10 cellular contexts compared by ENCODE assay signal in the genomic region with DNA sequence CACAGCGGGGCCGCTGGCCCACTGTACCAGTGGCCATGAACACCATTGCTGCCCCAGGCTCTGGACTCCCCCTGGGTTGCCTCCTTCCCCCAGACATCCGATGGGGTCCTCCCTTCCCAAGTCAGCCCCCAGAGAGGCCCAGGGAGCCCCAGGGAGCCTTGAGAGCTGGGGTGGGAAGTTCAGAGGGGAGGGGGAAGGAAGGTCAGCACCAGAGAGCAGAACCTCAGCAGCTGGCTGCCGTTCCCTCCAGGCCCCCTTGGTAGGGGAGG. TPM values are rescaled to one million over a fixed set of nuclear protein-coding genes. Genes with fewer than 3 reads are reported as not detected.
DNase-seq lines count a peak whose midpoint lies in the region; ATAC-seq and TF ChIP-seq lines count a peak whose summit lies in the region.
"Had no signal": no experiment of that assay in that cellular context is flagged by ENCODE, and none has a peak within 500 bp of the region (broad histone marks: within the 10 kb centered on the region; RNA-seq: fewer than 3 reads in every experiment).

No MANE protein-coding gene starts in this region.

- H3K9me3 Mint-ChIP-seq in CD8-positive, alpha-beta T cell, result no peaks in the 10 kb centered on the region
- H3K9me3 Mint-ChIP-seq in nephron, result peaks cover 6% of the 10 kb centered on the region

- peak overlapping the region; percentile 99 for H3K27ac Mint-ChIP-seq in CD8-positive, alpha-beta T cell
- peak overlapping the region; percentile 83 to 97 (median 97) for H3K27ac Mint-ChIP-seq in nephron

- peaks cover 28% of the 10 kb centered on the region for H3K4me1 ChIP-seq in CD8-positive, alpha-beta T cell (ENCODE audit: insufficient read depth, low read length)
- peaks cover 12% of the 10 kb centered on the region for H3K4me1 ChIP-seq in HUES48 (ENCODE audit: control insufficient read depth, insufficient read depth, low read length)

- peak overlapping the region; percentile 87 for H3K4me3 ChIP-seq in CD8-positive, alpha-beta T cell (ENCODE audit: low read depth, low read length)
- H3K4me3 ChIP-seq in HUES48 (ENCODE audit: low read depth, low read length), result peak overlapping the region; percentile 73; the same call in 1 of the 2 replicates

- no peak for TF ChIP-seq CTCF in CD8-positive, alpha-beta T cell (IDR thresholded peaks at IDR 0.05)
- no peak for TF ChIP-seq CTCF in nephron (IDR thresholded peaks at IDR 0.05; ENCODE audit: unreplicated experiment in 3 of 3)

- intact Hi-C loops in CD8-positive, alpha-beta T cell (cut with DNase I, micrococcal nuclease), result loop anchor here in 1 of 2 experiments (5.0 kb wide), 1 partner anchor 134 kb away; the partner anchor contains the start of genes IDH3G and SSR4
- intact Hi-C loops in head of caudate nucleus (cut with DNase I), result no loop called here

- H3K27ac ChIP-seq in CD8-positive, alpha-beta T cell (ENCODE audit: low read depth, low read length), result peak overlapping the region; percentile 95
- H3K27ac ChIP-seq in HUES48 (ENCODE audit: low read depth, low read length), result peak overlapping the region; percentile 95
- peak overlapping the region; percentile 60 for H3K27ac ChIP-seq in cingulate gyrus (ENCODE audit: low read depth, low read length)

- no peak for DNase-seq in CD8-positive, alpha-beta T cell
- no peak for DNase-seq in NCI-H2029 (lab: John Stamatoyannopoulos, UW)
- no peak for DNase-seq in stimulated activated CD4-positive, alpha-beta T cell treated with anti-CD3 and anti-CD28 coated beads, Interleukin-15, amount 100 ng/mL, for 24 hours
- no peak for DNase-seq in NK-92 treated with Interleukin-12 subunit alpha and Interleukin-12 subunit beta, amount 100 ng/mL, for 24 hours (lab: John Stamatoyannopoulos, UW)
- no peak for DNase-seq in head of caudate nucleus

- no peaks in the 10 kb centered on the region for H3K27me3 ChIP-seq in CD8-positive, alpha-beta T cell (ENCODE audit: insufficient read depth, low read length)
- no peaks in the 10 kb centered on the region for H3K27me3 ChIP-seq in HUES48 (ENCODE audit: control insufficient read depth, insufficient read depth, low read length)

- H3K9me3 ChIP-seq in CD8-positive, alpha-beta T cell (ENCODE audit: low read length), result no peaks in the 10 kb centered on the region
- peaks cover 22% of the 10 kb centered on the region for H3K9me3 ChIP-seq in HUES48 (ENCODE audit: control insufficient read depth, insufficient read depth, low read length)

- no peak overlapping the region for H3K9ac ChIP-seq in HUES48 (ENCODE audit: low read depth, low read length)

- H3K36me3 Mint-ChIP-seq in CD8-positive, alpha-beta T cell, result peaks cover 19% of the 10 kb centered on the region
- H3K36me3 Mint-ChIP-seq in nephron (ENCODE audit: low read depth), result peaks cover 12% of the 10 kb centered on the region

- CTCF ChIA-PET in CD8-positive, alpha-beta T cell (lab: Charles Lee), result interaction anchor here (1.4 to 11.6 kb wide), 5 partner anchors 19 to 132 kb away, joined by 3 to 205 read pairs (median 7); partner anchors contain the start of genes HCFC1 and SSR4

- H3K27me3 Mint-ChIP-seq in CD8-positive, alpha-beta T cell (ENCODE audit: low read depth), result no peaks in the 10 kb centered on the region
- peaks cover 3% of the 10 kb centered on the region for H3K27me3 Mint-ChIP-seq in nephron (ENCODE audit: low read depth)

- ATAC-seq in CD8-positive, alpha-beta T cell, result no peak

- POLR2A ChIA-PET in CD8-positive, alpha-beta T cell (lab: Charles Lee), result interaction anchor here (1.0 to 10.2 kb wide), 8 partner anchors 9 to 471 kb away, joined by 3 to 100 read pairs (median 11); partner anchors contain the start of genes HCFC1, IDH3G, RENBP and RPL10

- peaks cover 39% of the 10 kb centered on the region for H3K4me1 Mint-ChIP-seq in CD8-positive, alpha-beta T cell (ENCODE audit: low read depth)
- peaks cover 20% of the 10 kb centered on the region for H3K4me1 Mint-ChIP-seq in nephron

- peak overlapping the region; percentile 87 for H3K4me3 Mint-ChIP-seq in CD8-positive, alpha-beta T cell
- H3K4me3 Mint-ChIP-seq in nephron, result peak overlapping the region; percentile 83 to 90 (median 90)

- no peaks in the 10 kb centered on the region for H3K36me3 ChIP-seq in CD8-positive, alpha-beta T cell (ENCODE audit: insufficient read depth, low read length)
- H3K36me3 ChIP-seq in HUES48 (ENCODE audit: control insufficient read depth, insufficient read depth, low read length), result peaks cover 13% of the 10 kb centered on the region; the same call in 1 of the 2 replicates

RNA-seq across cellular contexts. Expression of gene ARHGAP4, which starts 0.5 kb away (rescaled TPM):
- 100 to 1,000 TPM; 432 to 440 TPM for total RNA-seq in CD8-positive, alpha-beta T cell

RNA-seq across cellular contexts. Expression of gene NAA10, which starts 8.3 kb away (rescaled TPM):
- 10 to 100 TPM; 34.4 to 35.3 TPM for total RNA-seq in CD8-positive, alpha-beta T cell

RNA-seq across cellular contexts. Expression of gene RENBP, which starts 17.9 kb away (rescaled TPM):
- 1 to 10 TPM; 6.2 to 6.3 TPM for total RNA-seq in CD8-positive, alpha-beta T cell

RNA-seq across cellular contexts. Expression of gene AVPR2, which starts 22.1 kb away (rescaled TPM):
- total RNA-seq in CD8-positive, alpha-beta T cell, result not detected
- total RNA-seq: chondrocyte, NCI-H460 had no signal

RNA-seq across cellular contexts. Expression of gene L1CAM, which starts 40.6 kb away (rescaled TPM):
- total RNA-seq in CD8-positive, alpha-beta T cell, result under 1 TPM in 1 of 2 experiments, not detected in 1; 0.05 TPM
